In genomic region chr10:103278862-103279298, GRCh38 we compare ENCODE assay signal across 8 cellular contexts. TPM values are rescaled to one million over a fixed set of nuclear protein-coding genes. Genes with fewer than 3 reads are reported as not detected.
A peak's percentile ranks its signal among the peaks of the same experiment; 100 is the strongest.
DNase-seq lines count a peak whose midpoint lies in the region; ATAC-seq and TF ChIP-seq lines count a peak whose summit lies in the region.

No MANE protein-coding gene starts in this region.

- no peak overlapping the region for H2BK12ac ChIP-seq in H9 (ENCODE audit: insufficient read length, low read depth, low read length)

- no peak overlapping the region for H4K5ac ChIP-seq in H9 (ENCODE audit: insufficient read length, low read depth, low read length)

- no peak overlapping the region for H2AK5ac ChIP-seq in H9 (ENCODE audit: insufficient read length, low read length)

- H3K36me3 Mint-ChIP-seq in H9 (ENCODE audit: insufficient read depth in 1 of 3, low read depth in 3 of 3) (no peaks in the 10 kb centered on the region), nephron (ENCODE audit: low read depth) (peaks cover 5% of the 10 kb centered on the region)
- no peaks in the 10 kb centered on the region for H3K36me3 Mint-ChIP-seq in stimulated activated memory B cell treated with anti-CD40 and anti-IgM and Interleukin-4, amounts not matched to agents 10 μg/mL and 1 μg/mL and 100 μg/mL, for 72 hours

- H2BK15ac ChIP-seq in H9 (ENCODE audit: low read depth, low read length), result no peak overlapping the region

- no peak for ATAC-seq in HG02798 (IDR thresholded peaks at IDR 0.05; ENCODE audit: poor library complexity, unreplicated experiment)
- ATAC-seq in stimulated activated memory B cell treated with anti-CD40 and anti-IgM and Interleukin-4, amounts not matched to agents 10 μg/mL and 1 μg/mL and 100 μg/mL, for 72 hours, result no peak

- H3K4me2 ChIP-seq in H9 (ENCODE audit: insufficient read depth, insufficient read length, low read length), result peak overlapping the region; percentile 33

- H3K27me3 Mint-ChIP-seq in H9 (ENCODE audit: low read depth), result peaks cover 66% of the 10 kb centered on the region
- peaks cover 75% of the 10 kb centered on the region for H3K27me3 Mint-ChIP-seq in nephron (ENCODE audit: low read depth)
- peaks cover 85% of the 10 kb centered on the region for H3K27me3 Mint-ChIP-seq in stimulated activated memory B cell treated with anti-CD40 and anti-IgM and Interleukin-4, amounts not matched to agents 10 μg/mL and 1 μg/mL and 100 μg/mL, for 72 hours

- DNase-seq in 8988T (peak; percentile 38), H9 (peak; percentile 60), UCSD-AML1 (lab: John Stamatoyannopoulos, UW; ENCODE audit: unreplicated experiment) (peak; percentile 44), dorsolateral prefrontal cortex (peak in 3 of 10 donors; percentile 10 to 18 (median 14)), NCI-H187 (lab: John Stamatoyannopoulos, UW) (no peak)

- H3K4me3 Mint-ChIP-seq in H9 (peak overlapping the region; percentile 73 to 75), nephron (peak overlapping the region; percentile 77 to 87 (median 83))
- no peak overlapping the region for H3K4me3 Mint-ChIP-seq in stimulated activated memory B cell treated with anti-CD40 and anti-IgM and Interleukin-4, amounts not matched to agents 10 μg/mL and 1 μg/mL and 100 μg/mL, for 72 hours

- no peak overlapping the region for H3K18ac ChIP-seq in H9 (ENCODE audit: insufficient read length, low read depth, low read length)

- H3K79me1 ChIP-seq in H9 (ENCODE audit: insufficient read depth, low read depth, low read length, poor library complexity, severe bottlenecking), result no peaks in the 10 kb centered on the region

- H3K79me2 ChIP-seq in H9 (ENCODE audit: insufficient read depth, low read length), result no peaks in the 10 kb centered on the region

- H3K23ac ChIP-seq in H9 (ENCODE audit: insufficient read length, low read depth, low read length), result no peak overlapping the region

- H3K9me3 ChIP-seq in H9 (ENCODE audit: control insufficient read depth, low read depth, low read length), result no peaks in the 10 kb centered on the region

- WGBS in H9 (ENCODE audit: extremely low coverage, insufficient read length, low lambda C conversion rate), result no CpG with 5 or more reads among the region's 11 CpGs

- H3K4me1 Mint-ChIP-seq in H9 (peaks cover 26 to 31% of the 10 kb centered on the region in 2 experiments), nephron (peaks cover 16% of the 10 kb centered on the region)
- peaks cover 12% of the 10 kb centered on the region for H3K4me1 Mint-ChIP-seq in stimulated activated memory B cell treated with anti-CD40 and anti-IgM and Interleukin-4, amounts not matched to agents 10 μg/mL and 1 μg/mL and 100 μg/mL, for 72 hours

- H3K9ac ChIP-seq in H9 (ENCODE audit: extremely low read depth, insufficient read length, low read length), result no peak overlapping the region

- TF ChIP-seq CTCF in H9 (conservative IDR thresholded peaks at IDR 0.05), result no peak
- TF ChIP-seq CTCF in dorsolateral prefrontal cortex (IDR thresholded peaks at IDR 0.05 in 54 of 56, conservative IDR thresholded peaks at IDR 0.05 in 2 of 56; ENCODE audit: low read depth in 1 of 56, partially characterized antibody in 56 of 56), result no peak
- TF ChIP-seq CTCF in nephron (IDR thresholded peaks at IDR 0.05; ENCODE audit: unreplicated experiment in 3 of 3), result no peak

- no peak overlapping the region for H3T11ph ChIP-seq in H9 (ENCODE audit: low read length)

- H3K4me1 ChIP-seq in H9 (ENCODE audit: insufficient read depth, low read length), result no peaks in the 10 kb centered on the region; the same call in 1 of the 2 replicates

- intact Hi-C loops in dorsolateral prefrontal cortex (cut with DNase I), result no loop called here

- H3K4ac ChIP-seq in H9 (ENCODE audit: low read depth, low read length), result no peak overlapping the region

- H4K20me1 ChIP-seq in H9 (ENCODE audit: control insufficient read depth, insufficient read depth, insufficient read length), result no peaks in the 10 kb centered on the region

- no peak overlapping the region for H4K91ac ChIP-seq in H9 (ENCODE audit: insufficient read length, low read depth, low read length)

- H2BK5ac ChIP-seq in H9 (ENCODE audit: insufficient read length, low read length), result no peak overlapping the region

- H2BK120ac ChIP-seq in H9 (ENCODE audit: low read depth, low read length, poor library complexity, severe bottlenecking), result no peak overlapping the region

- H3K23me2 ChIP-seq in H9 (ENCODE audit: insufficient read length, low read depth, low read length, poor library complexity, severe bottlenecking), result peaks cover 14% of the 10 kb centered on the region

- H2BK20ac ChIP-seq in H9 (ENCODE audit: low read depth, low read length, poor library complexity, severe bottlenecking), result no peak overlapping the region

- H3K27ac Mint-ChIP-seq in H9 (peak overlapping the region in 1 of 3 experiments; percentile 0; a peak in 1 of 7 replicates), nephron (no peak overlapping the region)
- H3K27ac Mint-ChIP-seq in stimulated activated memory B cell treated with anti-CD40 and anti-IgM and Interleukin-4, amounts not matched to agents 10 μg/mL and 1 μg/mL and 100 μg/mL, for 72 hours, result no peak overlapping the region

- no peak overlapping the region for H4K8ac ChIP-seq in H9 (replicated peaks; ENCODE audit: insufficient read length, low read depth, low read length)

- no peak overlapping the region for H3K56ac ChIP-seq in H9 (ENCODE audit: insufficient read length, low read depth, low read length)

- no peak overlapping the region for H2AFZ ChIP-seq in H9 (ENCODE audit: low read length)

- H3K27me3 ChIP-seq in H9 (ENCODE audit: insufficient read depth, low read length) (peaks cover 24% of the 10 kb centered on the region), dorsolateral prefrontal cortex (peaks cover 0 to 60% (median 22%) of the 10 kb centered on the region in 45 donors)

- H3K4me3 ChIP-seq in dorsolateral prefrontal cortex, result peak overlapping the region in 55 of 59 donors; percentile 14 to 72 (median 58)

- H3K9me3 Mint-ChIP-seq in H9 (no peaks in the 10 kb centered on the region; a peak in 1 of 5 replicates), nephron (peaks cover 6% of the 10 kb centered on the region)
- H3K9me3 Mint-ChIP-seq in stimulated activated memory B cell treated with anti-CD40 and anti-IgM and Interleukin-4, amounts not matched to agents 10 μg/mL and 1 μg/mL and 100 μg/mL, for 72 hours, result peaks cover 4% of the 10 kb centered on the region

- no peak overlapping the region for H3K14ac ChIP-seq in H9 (ENCODE audit: insufficient read depth, low read length)

- H3K27ac ChIP-seq in H9 (ENCODE audit: insufficient read length, low read depth, low read length) (no peak overlapping the region), dorsolateral prefrontal cortex (peak overlapping the region in 1 of 59 donors; percentile 2)

RNA-seq across cellular contexts. Expression of gene INA, which starts 1.9 kb away (rescaled TPM):
- total RNA-seq in H9 (2021) (14.0 and 14.3 TPM in 2 replicates), dorsolateral prefrontal cortex (100 to 1,000 TPM in 105 of 120 experiments, 10 to 100 TPM in 15; 35.6 to 267 (median 169) TPM)

RNA-seq across cellular contexts. Expression of gene RPEL1, which starts 33.2 kb away (rescaled TPM):
- total RNA-seq in H9 (2021) (0.13 TPM in 1 of 2 replicates, not detected in the other), dorsolateral prefrontal cortex (under 1 TPM in 4 of 120 experiments, not detected in 116; 0.29 to 0.54 (median 0.43) TPM)

Comparison
In these comparisons a context has a peak if more than half of its experiments do, and no peak if none do; other contexts are left out.
1. DNase-seq: peak in 8988T (single experiment), H9 (single experiment) and UCSD-AML1 (single experiment); none in NCI-H187 (0 of 2).